ENCODE assay signal across 1 cellular context in genomic region chr20:63543733-63544132, GRCh38.
TF ChIP-seq lines count a peak whose summit lies in the region.

No MANE protein-coding gene starts in this region.

TF ChIP-seq in HCT116, 20 proteins besides CTCF, POLR2A, EP300 and RAD21 (continued from another document):
- TF ChIP-seq REST (IDR thresholded peaks at IDR 0.05; ENCODE audit: low read depth) (no peak), SIN3A (IDR thresholded peaks at IDR 0.05; ENCODE audit: low read depth) (no peak), EGR1 (IDR thresholded peaks at IDR 0.05; ENCODE audit: low read depth) (no peak), CEBPB (IDR thresholded peaks at IDR 0.05; ENCODE audit: low read depth) (no peak)
